Comparison of ENCODE assay signal across 26 cellular contexts in the genomic region with DNA sequence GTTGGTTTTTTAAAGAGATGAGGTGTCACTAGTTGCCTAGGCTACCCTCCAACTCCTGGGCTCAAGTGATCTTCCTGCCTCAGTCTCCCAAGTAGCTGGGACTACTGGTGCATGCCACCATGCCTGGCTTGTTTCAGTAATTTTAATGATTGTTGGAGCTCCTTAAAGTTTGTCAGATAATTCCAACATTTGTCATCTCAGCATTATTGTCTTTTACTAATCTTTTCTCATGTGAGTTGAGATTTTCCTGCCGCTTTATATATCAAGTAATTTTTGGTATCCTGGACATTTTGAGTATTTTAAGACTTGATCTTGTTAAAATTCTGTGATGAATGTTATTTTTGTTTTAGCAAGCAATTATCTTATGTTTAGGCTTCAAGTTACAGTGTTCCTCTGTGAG.
"Had no signal": no experiment of that assay in that cellular context is flagged by ENCODE, and none has a peak within 500 bp of the region (broad histone marks: within the 10 kb centered on the region; RNA-seq: fewer than 3 reads in every experiment).

No MANE protein-coding gene starts in this region.

- H3K4me3 ChIP-seq: stomach, testis, thoracic aorta, thyroid gland, tibial artery, tibial nerve, transverse colon, upper lobe of left lung, upper lobe of right lung, uterus, vagina had no signal

- H3K4me1 ChIP-seq: stomach, testis, thyroid gland, tibial artery, tibial nerve, transverse colon, upper lobe of left lung, upper lobe of right lung, uterus, vagina had no signal

- ATAC-seq: stimulated activated effector memory CD8-positive, alpha-beta T cell treated with anti-CD3 and anti-CD28 coated beads, Interleukin-12 subunit alpha, Interleukin-12 subunit beta, amount 100 ng/mL, for 72 hours; stimulated activated memory B cell treated with anti-CD40 and anti-IgM and Interleukin-4, amounts not matched to agents 10 μg/mL and 1 μg/mL and 100 μg/mL, for 72 hours; stimulated activated naive B cell treated with anti-CD40 and anti-IgM and Interleukin-4, amounts not matched to agents 10 μg/mL and 1 μg/mL and 100 μg/mL, for 72 hours; stimulated activated naive CD8-positive, alpha-beta T cell treated with anti-CD3 and anti-CD28 coated beads, Interleukin-15, amount 100 ng/mL, for 72 hours; stimulated activated naive CD8-positive, alpha-beta T cell treated with anti-CD3 and anti-CD28 coated beads, Interleukin-15, Interleukin-2, amounts not matched to agents 100 U/mL and 50 U/mL, for 24 hours; upper lobe of right lung had no signal

- H3K27me3 ChIP-seq: stomach, testis, thyroid gland, tibial artery, tibial nerve, transverse colon, upper lobe of left lung, upper lobe of right lung, uterus, vagina had no signal

- DNase-seq: stimulated activated CD4-positive, alpha-beta T cell treated with anti-CD3 and anti-CD28 coated beads, Interleukin-2, amount 100 ng/mL, for 48 hours; stimulated activated CD4-positive, alpha-beta T cell treated with anti-CD3 and anti-CD28 coated beads, Interleukin-4, amount 100 ng/mL, for 1 hour; stimulated activated CD4-positive, alpha-beta T cell treated with anti-CD3 and anti-CD28 coated beads, Interleukin-4, amount 100 ng/mL, for 24 hours; stimulated activated CD4-positive, alpha-beta T cell treated with anti-CD3 and anti-CD28 coated beads, Interleukin-4, amount 100 ng/mL, for 4 hours; stimulated activated CD8-positive, alpha-beta memory T cell treated with anti-CD3 and anti-CD28 coated beads, Interleukin-4, amount 100 ng/mL, for 48 hours; stimulated activated naive B cell treated with anti-CD40 and anti-IgM and Interleukin-4, amounts not matched to agents 10 μg/mL and 1 μg/mL and 100 μg/mL, for 72 hours; stimulated activated naive CD4-positive, alpha-beta T cell; stimulated activated naive CD4-positive, alpha-beta T cell treated with Interleukin-2 at 50 U/mL for 16 hours; stimulated activated naive CD8-positive, alpha-beta T cell treated with anti-CD3 and anti-CD28 coated beads, Interleukin-15, amount 100 ng/mL, for 72 hours; stimulated activated naive CD8-positive, alpha-beta T cell treated with anti-CD3 and anti-CD28 coated beads, Interleukin-15, Interleukin-2, amounts not matched to agents 100 U/mL and 50 U/mL, for 24 hours; stomach; substantia nigra; testis; thyroid gland; tibial artery; transverse colon; trophoblast cell; upper lobe of left lung; upper lobe of right lung; uterus had no signal

- H3K36me3 ChIP-seq: stomach, thoracic aorta, thyroid gland, tibial artery, tibial nerve, transverse colon, upper lobe of left lung, upper lobe of right lung, uterus, vagina had no signal

- FAIRE-seq: urothelium cell line had no signal

- H3K9me3 ChIP-seq: stomach, testis, thoracic aorta, thyroid gland, tibial artery, tibial nerve, transverse colon, upper lobe of left lung, upper lobe of right lung, uterus, vagina had no signal

- H3K27ac ChIP-seq: stomach, testis, thoracic aorta, thyroid gland, tibial artery, tibial nerve, transverse colon, upper lobe of left lung, upper lobe of right lung, uterus, vagina had no signal
